ENCODE assay signal across 1 cellular context in the genomic region with DNA sequence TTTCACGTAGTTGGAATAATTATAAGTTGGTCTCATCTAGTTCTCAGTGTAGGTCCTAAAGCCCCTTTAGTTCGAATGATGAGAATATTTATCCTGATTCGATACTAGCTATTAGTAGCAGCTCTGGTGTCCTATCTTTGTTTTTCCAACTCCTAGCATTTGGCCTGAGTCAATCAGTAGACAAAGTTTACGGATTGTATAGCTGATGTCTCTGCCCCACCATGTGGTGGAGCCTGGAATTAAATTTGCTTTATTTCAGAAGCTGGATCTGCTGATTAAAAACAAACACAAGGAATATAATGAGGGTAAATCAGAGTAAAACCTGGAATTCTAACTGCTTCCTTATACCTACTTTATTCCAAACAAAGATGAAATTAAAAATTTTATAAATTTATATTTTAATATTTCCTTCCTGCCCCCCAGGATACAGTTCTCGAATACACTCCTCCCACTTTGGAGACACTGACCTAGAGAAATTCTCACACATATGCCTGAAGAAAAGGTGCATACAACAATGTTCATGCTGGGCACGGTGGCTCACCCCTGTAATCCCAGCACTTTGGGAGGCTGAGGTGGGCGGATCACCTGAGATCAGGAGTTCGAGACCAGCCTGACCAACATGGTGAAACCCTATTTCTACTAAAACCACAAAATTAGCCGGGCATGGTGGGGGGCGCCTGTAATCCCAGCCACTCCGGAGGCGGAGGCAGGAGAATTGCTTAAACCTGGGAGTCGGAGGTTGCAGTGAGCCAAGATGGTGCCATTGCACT.
TF ChIP-seq lines count a peak whose summit lies in the region.

No MANE protein-coding gene starts in this region.

TF ChIP-seq in HepG2, 621 proteins besides CTCF, POLR2A, EP300 and RAD21 (continued from another document and continues in another):
- TF ChIP-seq THAP7 (CRISPR knock-in tag; IDR thresholded peaks at IDR 0.05) (no peak), RBAK (CRISPR knock-in tag; IDR thresholded peaks at IDR 0.05) (no peak), PCBP1 (IDR thresholded peaks at IDR 0.05; ENCODE audit: borderline replicate concordance, low read depth, low read length) (no peak), PAF1 (CRISPR knock-in tag; IDR thresholded peaks at IDR 0.05) (no peak), ZNF367 (CRISPR knock-in tag; IDR thresholded peaks at IDR 0.05; ENCODE audit: borderline replicate concordance) (no peak), IRX3 (CRISPR knock-in tag; IDR thresholded peaks at IDR 0.05; ENCODE audit: borderline replicate concordance, low read depth) (no peak), DRAP1 (CRISPR knock-in tag; IDR thresholded peaks at IDR 0.05) (peak; percentile 43; the same call in 1 of the 2 replicates), ZNF260 (CRISPR knock-in tag; IDR thresholded peaks at IDR 0.05; ENCODE audit: borderline replicate concordance, low read depth) (no peak), NFKB2 (CRISPR knock-in tag; IDR thresholded peaks at IDR 0.05; ENCODE audit: borderline replicate concordance) (no peak), MEIS2 (CRISPR knock-in tag; IDR thresholded peaks at IDR 0.05) (no peak), ZNF550 (CRISPR knock-in tag; IDR thresholded peaks at IDR 0.05; ENCODE audit: borderline replicate concordance) (no peak), PAX8 (CRISPR knock-in tag; IDR thresholded peaks at IDR 0.05; ENCODE audit: borderline replicate concordance) (no peak), ZNF446 (CRISPR knock-in tag; IDR thresholded peaks at IDR 0.05) (no peak), SNRNP70 (IDR thresholded peaks at IDR 0.05; ENCODE audit: low read depth, low read length) (no peak), ATF4 (CRISPR knock-in tag; IDR thresholded peaks at IDR 0.05) (no peak), NFE2L1 (CRISPR knock-in tag; IDR thresholded peaks at IDR 0.05; ENCODE audit: borderline replicate concordance) (no peak), MXI1 (IDR thresholded peaks at IDR 0.05; ENCODE audit: borderline replicate concordance, low read depth, low read length) (no peak), SMARCE1 (IDR thresholded peaks at IDR 0.05; ENCODE audit: borderline replicate concordance) (no peak), MBNL3 (CRISPR knock-in tag; conservative IDR thresholded peaks at IDR 0.05) (no peak), HOMEZ (CRISPR knock-in tag; IDR thresholded peaks at IDR 0.05; ENCODE audit: low read depth) (peak; percentile 38; the same call in 1 of the 2 replicates), CERS6 (CRISPR knock-in tag; IDR thresholded peaks at IDR 0.05) (no peak), ZNF570 (CRISPR knock-in tag; IDR thresholded peaks at IDR 0.05; ENCODE audit: borderline replicate concordance) (no peak), ZNF337 (CRISPR knock-in tag; IDR thresholded peaks at IDR 0.05; ENCODE audit: borderline replicate concordance, low read depth) (no peak), ZNF354B (CRISPR knock-in tag; IDR thresholded peaks at IDR 0.05) (no peak), CBFB (CRISPR knock-in tag; IDR thresholded peaks at IDR 0.05) (no peak), ZSCAN21 (CRISPR knock-in tag; IDR thresholded peaks at IDR 0.05; ENCODE audit: borderline replicate concordance) (no peak), ZKSCAN1 (IDR thresholded peaks at IDR 0.05; ENCODE audit: low read length) (no peak), ETV5 (CRISPR knock-in tag; IDR thresholded peaks at IDR 0.05; ENCODE audit: borderline replicate concordance) (no peak), SNAPC2 (CRISPR knock-in tag; IDR thresholded peaks at IDR 0.05) (no peak), ZNF235 (CRISPR knock-in tag; IDR thresholded peaks at IDR 0.05; ENCODE audit: borderline replicate concordance) (no peak), ZBTB39 (CRISPR knock-in tag; IDR thresholded peaks at IDR 0.05) (no peak), HCFC1 (IDR thresholded peaks at IDR 0.05; ENCODE audit: low read depth, low read length) (no peak), AGO1 (IDR thresholded peaks at IDR 0.05; ENCODE audit: low read depth, low read length, poor library complexity, severe bottlenecking) (no peak), CREM (IDR thresholded peaks at IDR 0.05) (no peak), CREM (CRISPR knock-in tag; IDR thresholded peaks at IDR 0.05) (no peak), RELA (CRISPR knock-in tag; IDR thresholded peaks at IDR 0.05) (no peak), ZNF414 (CRISPR knock-in tag; IDR thresholded peaks at IDR 0.05) (peak; percentile 25; the same call in 1 of the 2 replicates), ZNF614 (CRISPR knock-in tag; IDR thresholded peaks at IDR 0.05; ENCODE audit: borderline replicate concordance) (peak; percentile 81; the same call in 1 of the 2 replicates), SYNCRIP (IDR thresholded peaks at IDR 0.05; ENCODE audit: insufficient read depth, low read depth, low read length) (no peak), CREB3 (CRISPR knock-in tag; IDR thresholded peaks at IDR 0.05) (no peak), ARNT2 (CRISPR knock-in tag; IDR thresholded peaks at IDR 0.05; ENCODE audit: low read depth) (no peak), HNRNPUL1 (IDR thresholded peaks at IDR 0.05; ENCODE audit: low read depth, low read length) (no peak), RNF219 (CRISPR knock-in tag; IDR thresholded peaks at IDR 0.05) (no peak; the same call in 1 of the 2 replicates), MAFF (IDR thresholded peaks at IDR 0.05; ENCODE audit: low read depth, low read length) (no peak), ZNF138 (CRISPR knock-in tag; IDR thresholded peaks at IDR 0.05; ENCODE audit: low read depth) (no peak), BRD4 (CRISPR knock-in tag; IDR thresholded peaks at IDR 0.05) (no peak), ZNF776 (CRISPR knock-in tag; IDR thresholded peaks at IDR 0.05) (no peak), SMAD9 (CRISPR knock-in tag; IDR thresholded peaks at IDR 0.05) (no peak), HIVEP1 (CRISPR knock-in tag; IDR thresholded peaks at IDR 0.05) (peak; percentile 45; the same call in 1 of the 2 replicates), GZF1 (CRISPR knock-in tag; IDR thresholded peaks at IDR 0.05) (no peak), ZNF724P (CRISPR knock-in tag; IDR thresholded peaks at IDR 0.05; ENCODE audit: borderline replicate concordance) (no peak), ZNF773 (CRISPR knock-in tag; IDR thresholded peaks at IDR 0.05; ENCODE audit: borderline replicate concordance) (no peak), ZSCAN12 (CRISPR knock-in tag; IDR thresholded peaks at IDR 0.05) (no peak), ZNF562 (CRISPR knock-in tag; IDR thresholded peaks at IDR 0.05; ENCODE audit: borderline replicate concordance) (no peak)
- TF ChIP-seq, protein P1, sequence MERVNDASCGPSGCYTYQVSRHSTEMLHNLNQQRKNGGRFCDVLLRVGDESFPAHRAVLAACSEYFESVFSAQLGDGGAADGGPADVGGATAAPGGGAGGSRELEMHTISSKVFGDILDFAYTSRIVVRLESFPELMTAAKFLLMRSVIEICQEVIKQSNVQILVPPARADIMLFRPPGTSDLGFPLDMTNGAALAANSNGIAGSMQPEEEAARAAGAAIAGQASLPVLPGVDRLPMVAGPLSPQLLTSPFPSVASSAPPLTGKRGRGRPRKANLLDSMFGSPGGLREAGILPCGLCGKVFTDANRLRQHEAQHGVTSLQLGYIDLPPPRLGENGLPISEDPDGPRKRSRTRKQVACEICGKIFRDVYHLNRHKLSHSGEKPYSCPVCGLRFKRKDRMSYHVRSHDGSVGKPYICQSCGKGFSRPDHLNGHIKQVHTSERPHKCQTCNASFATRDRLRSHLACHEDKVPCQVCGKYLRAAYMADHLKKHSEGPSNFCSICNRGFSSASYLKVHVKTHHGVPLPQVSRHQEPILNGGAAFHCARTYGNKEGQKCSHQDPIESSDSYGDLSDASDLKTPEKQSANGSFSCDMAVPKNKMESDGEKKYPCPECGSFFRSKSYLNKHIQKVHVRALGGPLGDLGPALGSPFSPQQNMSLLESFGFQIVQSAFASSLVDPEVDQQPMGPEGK (CRISPR knock-in tag; IDR thresholded peaks at IDR 0.05), result 0 out of 2 replicates have a peak, but pooled peaks have one; percentile 16
